Comparison of ENCODE assay signal across 8 cellular contexts in the genomic region with DNA sequence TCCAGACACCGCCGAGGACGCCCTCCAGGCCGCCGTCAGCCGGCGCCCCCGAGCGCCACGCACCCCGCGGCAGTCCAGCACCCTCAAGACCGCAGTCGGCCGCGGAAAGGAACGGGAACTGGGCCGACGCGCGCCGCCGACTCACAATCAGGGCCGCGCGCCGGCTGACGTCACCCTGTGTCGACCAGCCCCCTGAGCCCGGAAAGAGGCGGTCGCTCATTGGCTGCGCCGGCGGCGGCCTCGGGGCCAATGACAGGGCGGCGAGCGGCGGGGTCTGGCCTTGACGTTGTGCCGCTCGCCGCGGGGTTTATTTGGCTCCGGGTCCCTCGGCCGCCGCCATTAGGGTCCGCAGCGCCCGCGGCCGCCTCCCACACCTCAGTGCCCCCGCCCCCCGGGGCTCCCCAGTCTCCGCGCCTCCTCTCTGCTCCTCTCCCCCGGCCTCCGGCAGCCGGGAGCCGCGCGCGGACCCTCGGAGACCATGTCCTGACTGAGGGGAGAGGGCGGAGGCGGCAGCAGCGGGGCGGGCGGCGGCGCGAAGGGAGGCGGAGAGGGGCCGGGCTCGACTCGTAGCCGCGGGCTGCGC. TPM values are rescaled to one million over a fixed set of nuclear protein-coding genes. Genes with fewer than 3 reads are reported as not detected.
A peak's percentile ranks its signal among the peaks of the same experiment; 100 is the strongest.
DNase-seq lines count a peak whose midpoint lies in the region; ATAC-seq and TF ChIP-seq lines count a peak whose summit lies in the region.

No MANE protein-coding gene starts in this region.

- H3K9ac ChIP-seq in IMR-90 (ENCODE audit: low read depth, low read length) (peak overlapping the region; percentile 99), mucosa of rectum (ENCODE audit: low read depth in 1 of 2, low read length in 2 of 2) (peak overlapping the region; percentile 93 to 96)

- H3K36me3 ChIP-seq in IMR-90 (ENCODE audit: control insufficient read depth, insufficient read depth, low read length) (no peaks in the 10 kb centered on the region), esophagus (ENCODE audit: control insufficient read depth in 2 of 2, insufficient read depth in 2 of 2, low read length in 1 of 2) (no peaks in the 10 kb centered on the region), mucosa of rectum (ENCODE audit: control insufficient read depth in 2 of 2, insufficient read depth in 2 of 2, low read length in 2 of 2) (no peaks in the 10 kb centered on the region)

- in situ Hi-C loops in IMR-90 (cut with MboI; ENCODE audit: low sequenced_read_pairs): no loop called here

- H2BK120ac ChIP-seq in IMR-90 (ENCODE audit: low read depth, low read length): peak overlapping the region; percentile 54

- 0 out of 3 replicates have a peak overlapping the region, but pooled peaks have one; percentile 1 for H2BK15ac ChIP-seq in IMR-90 (ENCODE audit: low read depth, low read length)

- H3K4me1 ChIP-seq in IMR-90 (ENCODE audit: control insufficient read depth, insufficient read depth, low read length) (peaks cover 11% of the 10 kb centered on the region), esophagus (ENCODE audit: control insufficient read depth in 2 of 2, insufficient read depth in 2 of 2, low read length in 1 of 2) (no peaks in the 10 kb centered on the region), mucosa of rectum (ENCODE audit: control insufficient read depth in 2 of 2, insufficient read depth in 2 of 2, low read length in 2 of 2) (peaks cover 10 to 11% of the 10 kb centered on the region in 2 donors)

- H4K8ac ChIP-seq in IMR-90 (ENCODE audit: low read depth in 2 of 2, low read length in 2 of 2): peak overlapping the region; percentile 53 to 85

- WGBS in IMR-90 (ENCODE audit: extremely low coverage in 2 of 2, insufficient read length in 1 of 2), 2 experiments: 4% methylated on average over 23 of the region's 82 CpGs; no CpG with 5 or more reads in 1 of the 2 experiments
- WGBS in esophagus, 2 donors: 0 to 1% methylated on average over 60 to 82 of the region's 82 CpGs

- no TSS peak for BruUV-seq in IMR-90 (replicated peaks; lab: Mats Ljungman, UMichigan)

- H2BK5ac ChIP-seq in IMR-90 (ENCODE audit: low read depth, low read length, poor library complexity, severe bottlenecking): peak overlapping the region; percentile 97

- no peaks in the 10 kb centered on the region for H3K9me3 ChIP-seq in IMR-90 (ENCODE audit: control insufficient read depth, insufficient read depth, low read length)
- no peaks in the 10 kb centered on the region for H3K9me3 ChIP-seq in esophagus (ENCODE audit: control insufficient read depth in 2 of 2, insufficient read depth in 1 of 2, low read depth in 1 of 2, low read length in 1 of 2)
- H3K9me3 ChIP-seq in mucosa of rectum (ENCODE audit: control insufficient read depth in 2 of 2, low read length in 2 of 2): no peaks in the 10 kb centered on the region

- H3K36me3 Mint-ChIP-seq in activated T-cell treated with anti-CD3 and anti-CD28 coated beads, Interleukin-2, amount 50 U/mL, for 24 hours (ENCODE audit: low read depth): peaks cover 23% of the 10 kb centered on the region

- H2AK9ac ChIP-seq in IMR-90 (replicated peaks; ENCODE audit: low read depth, low read length, poor library complexity): peak overlapping the region; percentile 95

- H3K27me3 ChIP-seq in IMR-90 (ENCODE audit: control insufficient read depth, insufficient read depth, low read length) (no peaks in the 10 kb centered on the region), esophagus (ENCODE audit: control insufficient read depth in 1 of 2, insufficient read depth in 2 of 2, low read length in 2 of 2) (no peaks in the 10 kb centered on the region), mucosa of rectum (ENCODE audit: control insufficient read depth in 2 of 2, insufficient read depth in 2 of 2, low read length in 2 of 2) (no peaks in the 10 kb centered on the region)

- intact Hi-C loops in IMR-90 (cut with micrococcal nuclease): loop anchor here (1.0 to 10.0 kb wide), 7 partner anchors 10 to 169 kb away; partner anchors contain the start of gene EEF1AKMT2

- ATAC-seq in GM21529 (IDR thresholded peaks at IDR 0.05; ENCODE audit: unreplicated experiment): peak; percentile 95
- peak; percentile 92 for ATAC-seq in IMR-90 (ENCODE audit: low read depth)

- H3K4me3 ChIP-seq in IMR-90 (ENCODE audit: insufficient read depth, low read depth, low read length): peak overlapping the region; percentile 75
- peak overlapping the region; percentile 83 to 96 for H3K4me3 ChIP-seq in esophagus (ENCODE audit: low read depth in 1 of 2, low read length in 2 of 2)
- H3K4me3 ChIP-seq in mucosa of rectum (ENCODE audit: low read length in 2 of 2): peak overlapping the region; percentile 91 to 92

- H3K9me3 Mint-ChIP-seq in activated T-cell treated with anti-CD3 and anti-CD28 coated beads, Interleukin-2, amount 50 U/mL, for 24 hours: no peaks in the 10 kb centered on the region

- H3K4ac ChIP-seq in IMR-90 (ENCODE audit: low read depth, low read length): peak overlapping the region; percentile 66

- H3K4me3 Mint-ChIP-seq in activated T-cell treated with anti-CD3 and anti-CD28 coated beads, Interleukin-2, amount 50 U/mL, for 24 hours: peak overlapping the region; percentile 90

- H3K9me1 ChIP-seq in IMR-90 (ENCODE audit: insufficient read depth, low read length): peaks cover 5% of the 10 kb centered on the region; the same call in 1 of the 2 replicates

- H3K27me3 Mint-ChIP-seq in activated T-cell treated with anti-CD3 and anti-CD28 coated beads, Interleukin-2, amount 50 U/mL, for 24 hours: no peaks in the 10 kb centered on the region

- CTCF ChIA-PET in IMR-90 (lab: Yijun Ruan, JAX): interaction anchor here (0.8 kb wide), 1 partner anchor 42 kb away, joined by 5 read pairs; no protein-coding TSS in a partner anchor

- POLR2A ChIA-PET in IMR-90 (lab: Charles Lee; ENCODE audit: unreplicated experiment): interaction anchor here (0.6 kb wide), 2 partner anchors 27 to 224 kb away, joined by 3 to 6 read pairs; no protein-coding TSS in a partner anchor

- peak overlapping the region; percentile 92 for H2AFZ ChIP-seq in IMR-90 (replicated peaks; ENCODE audit: low read length, poor library complexity)

- H4K20me1 ChIP-seq in IMR-90 (ENCODE audit: insufficient read depth, low read length): peaks cover 40% of the 10 kb centered on the region

- TF ChIP-seq RAD21 in IMR-90 (IDR thresholded peaks at IDR 0.05; ENCODE audit: low read length): no peak

- H3K56ac ChIP-seq in IMR-90 (ENCODE audit: extremely low read depth, insufficient read depth, low read length): peak overlapping the region; percentile 94

- peak; percentile 92 for TF ChIP-seq POLR2A in IMR-90 (IDR thresholded peaks at IDR 0.05; ENCODE audit: low read depth, low read length)

- peaks cover 38% of the 10 kb centered on the region for H3K4me1 Mint-ChIP-seq in activated T-cell treated with anti-CD3 and anti-CD28 coated beads, Interleukin-2, amount 50 U/mL, for 24 hours (ENCODE audit: low read depth)

- no peak for TF ChIP-seq CTCF in IMR-90 (conservative IDR thresholded peaks at IDR 0.05; ENCODE audit: low read depth, low read length)

- peak overlapping the region; percentile 92 for H4K5ac ChIP-seq in IMR-90 (ENCODE audit: low read depth, low read length)

- peak overlapping the region; percentile 96 for H3K23ac ChIP-seq in IMR-90 (ENCODE audit: low read depth, low read length)

- DNase-seq in DMS153 (lab: John Stamatoyannopoulos, UW) (peak; percentile 87), IMR-90 (peak; percentile 94), OCI-M2 (lab: John Stamatoyannopoulos, UW; ENCODE audit: unreplicated experiment) (peak; percentile 68)
- DNase-seq in activated T-cell treated with anti-CD3 and anti-CD28 coated beads, Interleukin-2, amount 50 U/mL, for 24 hours: peak; percentile 98
- peak; percentile 91 to 92 for DNase-seq in stimulated activated CD8-positive, alpha-beta memory T cell treated with anti-CD3 and anti-CD28 coated beads, Interleukin-4, amount 100 ng/mL, for 4 hours (ENCODE audit: low read depth in 2 of 2, low spot score in 1 of 2)

- dilution Hi-C loops in IMR-90 (cut with HindIII; ENCODE audit: low sequenced_read_pairs, unreplicated experiment): no loop called here

- H2AK5ac ChIP-seq in IMR-90 (ENCODE audit: low read depth, low read length): peak overlapping the region; percentile 23; the same call in 1 of the 2 replicates

- H3K4me2 ChIP-seq in IMR-90 (ENCODE audit: low read depth, low read length): peak overlapping the region; percentile 94

- H3K18ac ChIP-seq in IMR-90 (ENCODE audit: low read depth, low read length): peak overlapping the region; percentile 84

- H4K91ac ChIP-seq in IMR-90 (ENCODE audit: insufficient read depth, low read depth, low read length): peak overlapping the region; percentile 91

- H3K79me1 ChIP-seq in IMR-90 (ENCODE audit: low read depth in 1 of 2, low read length in 2 of 2): peaks cover 6 to 25% of the 10 kb centered on the region in 2 experiments; a peak in 3 of 4 replicates

- H3K27ac ChIP-seq in IMR-90 (ENCODE audit: insufficient read depth, low read length) (peak overlapping the region; percentile 96), esophagus (ENCODE audit: low read depth in 2 of 2, low read length in 1 of 2) (peak overlapping the region; percentile 98 to 100), mucosa of rectum (ENCODE audit: low read depth in 2 of 2, low read length in 2 of 2) (peak overlapping the region; percentile 96 to 97)

- H3K27ac Mint-ChIP-seq in activated T-cell treated with anti-CD3 and anti-CD28 coated beads, Interleukin-2, amount 50 U/mL, for 24 hours: peak overlapping the region; percentile 95

- peak overlapping the region; percentile 51 for H2BK20ac ChIP-seq in IMR-90 (ENCODE audit: low read depth, low read length)

- peak overlapping the region; percentile 74 for H3K14ac ChIP-seq in IMR-90 (replicated peaks; ENCODE audit: low read depth, low read length)

TF ChIP-seq in IMR-90, 13 proteins besides CTCF, POLR2A, EP300 and RAD21:
- peak; percentile 68; the same call in 1 of the 2 replicates for TF ChIP-seq FOS (IDR thresholded peaks at IDR 0.05; ENCODE audit: low read depth, low read length)
- TF ChIP-seq CEBPB (IDR thresholded peaks at IDR 0.05; ENCODE audit: low read depth, low read length): no peak
- peak; percentile 50; the same call in 1 of the 2 replicates for TF ChIP-seq MAZ (IDR thresholded peaks at IDR 0.05; ENCODE audit: borderline replicate concordance, low read depth, low read length)

RNA-seq across cellular contexts. Expression of gene ZRANB1, which starts 25.2 kb away (rescaled TPM):
- 24.7 and 30.3 TPM in 2 replicates for total RNA-seq in IMR-90 (2012; rRNA removed)
- 9.1 and 11.2 TPM in 2 replicates for polyA plus RNA-seq in IMR-90 (2012; rRNA removed)
- 3.0 and 4.6 TPM in 2 replicates for polyA plus RNA-seq in IMR-90 (2012; cell fraction: cytosol; rRNA removed)
- 2.6 and 15.3 TPM in 2 replicates for polyA plus RNA-seq in IMR-90 (2012; cell fraction: nucleus; rRNA removed; ENCODE audit: low replicate concordance)
- 10 to 100 TPM in 1 of 2 donors, 1 to 10 TPM in 1; 9.3 to 10.4 TPM for polyA plus RNA-seq in esophagus

Comparison
In these comparisons a context has a peak if more than half of its experiments do, and no peak if none do; other contexts are left out.
1. Peak in every context shown above with its lines: DNase-seq, ATAC-seq, H3K4me3 ChIP-seq and H3K27ac ChIP-seq.